Comparison of ENCODE assay signal across 2 cellular contexts in the genomic region with DNA sequence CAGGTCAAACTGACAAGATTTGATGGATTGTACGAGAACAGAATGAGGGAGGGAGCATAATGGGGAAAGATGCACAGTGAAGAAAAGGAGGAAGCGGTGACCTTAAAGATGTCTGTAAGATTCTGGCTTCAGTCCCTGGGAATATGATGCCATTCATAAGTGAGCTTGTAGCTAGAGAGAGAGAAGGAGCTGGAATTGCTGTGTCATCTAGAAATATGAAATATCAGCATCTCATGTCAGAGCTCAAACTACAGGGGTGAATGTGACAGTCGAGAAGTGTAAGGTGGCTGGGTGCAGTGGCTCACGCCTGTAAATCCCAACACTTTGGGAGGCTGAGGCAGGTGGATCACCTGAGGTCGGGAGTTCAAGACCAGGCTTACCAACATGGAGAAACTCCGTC.
TF ChIP-seq lines count a peak whose summit lies in the region.

No MANE protein-coding gene starts in this region.

TF ChIP-seq in HepG2, 621 proteins besides CTCF, POLR2A, EP300 and RAD21:
- TF ChIP-seq SRSF4 (IDR thresholded peaks at IDR 0.05; ENCODE audit: low read depth, low read length, poor library complexity, severe bottlenecking) (no peak), MAFK (conservative IDR thresholded peaks at IDR 0.05 in 1 of 2, IDR thresholded peaks at IDR 0.05 in 1 of 2; ENCODE audit: low read length in 2 of 2) (peak; percentile 39 to 58; a peak in 3 of 4 replicates), ZNF275 (CRISPR knock-in tag; IDR thresholded peaks at IDR 0.05; ENCODE audit: borderline replicate concordance) (no peak), MAFF (IDR thresholded peaks at IDR 0.05; ENCODE audit: low read depth, low read length) (peak; percentile 60)
TF ChIP-seq in HepG2: peak in this region for 2.

TF ChIP-seq in IMR-90, 13 proteins besides CTCF, POLR2A, EP300 and RAD21:
- peak; percentile 26; the same call in 1 of the 2 replicates for TF ChIP-seq MAFK (IDR thresholded peaks at IDR 0.05; ENCODE audit: low read depth, low read length)
- no peak for TF ChIP-seq MAZ (IDR thresholded peaks at IDR 0.05; ENCODE audit: borderline replicate concordance, low read depth, low read length)
TF ChIP-seq in IMR-90: peak in this region for 1.
